In the genomic region with DNA sequence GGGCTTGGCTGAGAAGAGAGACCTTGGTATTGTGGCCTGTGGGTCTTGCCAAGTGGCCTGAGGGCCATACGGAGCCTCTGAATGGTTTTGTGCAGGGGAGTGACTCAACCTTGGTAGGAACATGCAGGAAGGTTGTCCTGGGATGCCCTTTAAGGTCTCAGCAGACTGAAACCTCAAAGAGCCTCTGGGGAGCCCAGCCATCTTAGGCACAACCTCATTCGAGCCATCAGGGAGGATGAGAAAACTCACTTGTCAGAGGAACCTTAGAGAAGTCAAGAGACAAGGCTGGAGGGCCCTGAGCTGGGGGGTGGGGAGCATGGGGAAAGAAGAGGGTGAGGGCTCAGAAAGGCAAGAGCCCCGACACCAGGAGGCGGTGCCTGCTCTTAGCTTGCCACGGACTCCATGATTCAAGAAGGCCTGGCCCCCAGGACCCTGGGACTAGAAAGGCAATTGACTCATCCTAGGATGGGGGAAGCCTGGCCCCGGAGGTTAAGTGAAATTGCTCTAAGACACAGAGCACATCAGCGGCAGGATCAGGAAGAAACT, we compare ENCODE assay signal across 8 cellular contexts. TPM values are rescaled to one million over a fixed set of nuclear protein-coding genes. Genes with fewer than 3 reads are reported as not detected.
A peak's percentile ranks its signal among the peaks of the same experiment; 100 is the strongest.
DNase-seq lines count a peak whose midpoint lies in the region; ATAC-seq and TF ChIP-seq lines count a peak whose summit lies in the region.

No MANE protein-coding gene starts in this region.

- intact Hi-C loops in CD4-positive, alpha-beta memory T cell (cut with micrococcal nuclease): no loop called here
- intact Hi-C loops in prostate gland (cut with DNase I): loop anchor here (2.0 kb wide), 1 partner anchor 102 kb away; no protein-coding TSS in a partner anchor

- peaks cover 0 to 2% (median 0%) of the 10 kb centered on the region in 8 donors for H3K9me3 Mint-ChIP-seq in CD4-positive, alpha-beta memory T cell

- no peaks in the 10 kb centered on the region for H3K27me3 Mint-ChIP-seq in CD4-positive, alpha-beta memory T cell

- peaks cover 50% of the 10 kb centered on the region for H3K4me1 ChIP-seq in CD4-positive, alpha-beta memory T cell (ENCODE audit: insufficient read depth, low read length)
- H3K4me1 ChIP-seq in fibroblast of lung (ENCODE audit: control insufficient read depth, extremely low read depth, insufficient read depth, low read length) (peaks cover 10% of the 10 kb centered on the region), prostate gland (replicated peaks) (no peaks in the 10 kb centered on the region)

- CTCF ChIA-PET in CD4-positive, alpha-beta memory T cell (lab: Charles Lee; ENCODE audit: partially characterized antibody): interaction anchor here (0.6 to 1.6 kb wide), 5 partner anchors 10 to 53 kb away, joined by 3 to 6 read pairs (median 5); no protein-coding TSS in a partner anchor

- no peaks in the 10 kb centered on the region for H3K36me3 ChIP-seq in CD4-positive, alpha-beta memory T cell (ENCODE audit: insufficient read depth, low read length)
- H3K36me3 ChIP-seq in fibroblast of lung (ENCODE audit: control insufficient read depth, insufficient read depth, low read length) (no peaks in the 10 kb centered on the region), prostate gland (no peaks in the 10 kb centered on the region)

- H3K36me3 Mint-ChIP-seq in CD4-positive, alpha-beta memory T cell: peaks cover 0 to 7% of the 10 kb centered on the region in 2 donors

- peak overlapping the region; percentile 81 to 92 (median 86) for H3K4me3 Mint-ChIP-seq in CD4-positive, alpha-beta memory T cell

- no peak overlapping the region for H3K9ac ChIP-seq in fibroblast of lung (ENCODE audit: insufficient read depth, low read length)

- POLR2A ChIA-PET in CD4-positive, alpha-beta memory T cell (lab: Charles Lee; ENCODE audit: partially characterized antibody): interaction anchor here (0.9 to 1.9 kb wide), 7 partner anchors 9 to 102 kb away, joined by 3 to 7 read pairs (median 4); a partner anchor contains a TSS

- peak in 1 of 5 donors; percentile 57 for DNase-seq in CD4-positive, alpha-beta memory T cell
- peak; percentile 30 for DNase-seq in activated CD4-positive, alpha-beta T cell treated with anti-CD3 and anti-CD28 coated beads, Interleukin-2, amount 50 U/mL, for 1 hour
- DNase-seq in fibroblast of lung (ENCODE audit: low read depth in 2 of 2): peak; percentile 56 to 71
- no peak for DNase-seq in prostate gland (ENCODE audit: low spot score)
- DNase-seq in medulla oblongata (ENCODE audit: extremely low spot score): no peak
- no peak for DNase-seq in SK-N-DZ (ENCODE audit: low spot score)

- TF ChIP-seq CTCF in fibroblast of lung (conservative IDR thresholded peaks at IDR 0.05 in 1 of 2, IDR thresholded peaks at IDR 0.05 in 1 of 2; ENCODE audit: low read depth in 1 of 2, low read length in 2 of 2): no peak
- TF ChIP-seq CTCF in prostate gland (IDR thresholded peaks at IDR 0.05): no peak

- peak overlapping the region; percentile 95 to 99 (median 98) for H3K27ac Mint-ChIP-seq in CD4-positive, alpha-beta memory T cell

- peak overlapping the region; percentile 82 for H3K27ac ChIP-seq in CD4-positive, alpha-beta memory T cell (ENCODE audit: low read depth, low read length)
- H3K27ac ChIP-seq in fibroblast of lung (ENCODE audit: insufficient read depth, low read length) (peak overlapping the region; percentile 69), prostate gland (peak overlapping the region; percentile 84 to 88)

- no peak overlapping the region for H2AFZ ChIP-seq in fibroblast of lung (ENCODE audit: low read length)

- no peaks in the 10 kb centered on the region for H3K27me3 ChIP-seq in CD4-positive, alpha-beta memory T cell (ENCODE audit: insufficient read depth, low read length)
- no peaks in the 10 kb centered on the region for H3K27me3 ChIP-seq in fibroblast of lung (ENCODE audit: control insufficient read depth, insufficient read depth, low read length)
- no peaks in the 10 kb centered on the region for H3K27me3 ChIP-seq in prostate gland (replicated peaks; ENCODE audit: insufficient read depth)

- H3K79me2 ChIP-seq in fibroblast of lung (ENCODE audit: control insufficient read depth, insufficient read depth, low read length): no peaks in the 10 kb centered on the region

- ATAC-seq in GM19351 (IDR thresholded peaks at IDR 0.05; ENCODE audit: unreplicated experiment): peak; percentile 2
- peak; percentile 25 for ATAC-seq in HG03378 (IDR thresholded peaks at IDR 0.05; ENCODE audit: unreplicated experiment)

- peak overlapping the region in 1 of 2 donors; percentile 57 for H3K4me3 ChIP-seq in CD4-positive, alpha-beta memory T cell (ENCODE audit: low read length in 2 of 2)
- H3K4me3 ChIP-seq in fibroblast of lung (replicated peaks in 1 of 4; ENCODE audit: control extremely low read depth in 1 of 4, insufficient read depth in 1 of 4, low read depth in 3 of 4, low read length in 4 of 4): peak overlapping the region in 1 of 4 experiments; percentile 12
- H3K4me3 ChIP-seq in prostate gland: no peak overlapping the region

- H4K20me1 ChIP-seq in fibroblast of lung (ENCODE audit: control insufficient read depth, extremely low read depth, insufficient read depth, low read length): no peaks in the 10 kb centered on the region

- no peaks in the 10 kb centered on the region for H3K9me3 ChIP-seq in CD4-positive, alpha-beta memory T cell (ENCODE audit: control insufficient read depth in 1 of 2, low read length in 2 of 2)
- no peaks in the 10 kb centered on the region for H3K9me3 ChIP-seq in fibroblast of lung (ENCODE audit: control insufficient read depth, insufficient read depth, low read depth, low read length)
- H3K9me3 ChIP-seq in prostate gland: no peaks in the 10 kb centered on the region

- WGBS in prostate gland: 55% methylated on average over 7 of the region's 7 CpGs

- H3K4me1 Mint-ChIP-seq in CD4-positive, alpha-beta memory T cell: peaks cover 41 to 54% (median 47%) of the 10 kb centered on the region in 4 donors

- no peak for TF ChIP-seq POLR2A in prostate gland (IDR thresholded peaks at IDR 0.05)

- H3K4me2 ChIP-seq in fibroblast of lung (ENCODE audit: extremely low read depth, insufficient read depth, low read length): no peak overlapping the region

RNA-seq across cellular contexts. Expression of a gene that starts 13.0 kb away (rescaled TPM):
- total RNA-seq in CD4-positive, alpha-beta memory T cell: 10 to 100 TPM; 23.0 to 24.9 TPM
- 100 to 1,000 TPM in 1 of 2 donors, 10 to 100 TPM in 1; 61.6 to 139 TPM for polyA plus RNA-seq in CD4-positive, alpha-beta memory T cell
- total RNA-seq in fibroblast of lung (64.7 and 68.4 TPM in 2 replicates), prostate gland (100 to 1,000 TPM in 1 of 2 donors, 10 to 100 TPM in 1; 40.4 to 274 TPM)
- 14.9 and 43.7 TPM in 2 replicates for polyA plus RNA-seq in fibroblast of lung
- 47.0 and 126 TPM in 2 replicates for polyA plus RNA-seq in fibroblast of lung (2012)
- 5.5 and 11.9 TPM in 2 replicates for polyA minus RNA-seq in fibroblast of lung (ENCODE audit: low replicate concordance)
- polyA plus RNA-seq in SK-N-DZ (2014; cell fraction: cytosol; rRNA removed): 1.6 and 4.4 TPM in 2 replicates
- polyA plus RNA-seq in SK-N-DZ (2014; cell fraction: nucleus; rRNA removed): 0.45 TPM in 1 of 2 replicates, not detected in the other

RNA-seq across cellular contexts. Expression of a gene that starts 24.0 kb away (rescaled TPM):
- 1 to 10 TPM; 2.7 to 2.9 TPM for total RNA-seq in CD4-positive, alpha-beta memory T cell
- under 1 TPM; 0.12 to 0.15 TPM for polyA plus RNA-seq in CD4-positive, alpha-beta memory T cell
- under 0.01 TPM in 1 of 2 replicates, not detected in the other for total RNA-seq in fibroblast of lung
- not detected in 2 replicates for polyA plus RNA-seq in fibroblast of lung
- polyA plus RNA-seq in fibroblast of lung (2012): not detected in 2 replicates
- not detected in 2 replicates for polyA minus RNA-seq in fibroblast of lung (ENCODE audit: low replicate concordance)
- total RNA-seq in prostate gland: 10 to 100 TPM in 1 of 2 donors, 1 to 10 TPM in 1; 4.0 to 10.8 TPM
- polyA plus RNA-seq in SK-N-DZ (2014; cell fraction: cytosol; rRNA removed): not detected in 2 replicates
- polyA plus RNA-seq in SK-N-DZ (2014; cell fraction: nucleus; rRNA removed): not detected in 2 replicates

RNA-seq across cellular contexts. Expression of a gene that starts 55.1 kb away (rescaled TPM):
- 10 to 100 TPM; 18.4 to 19.2 TPM for total RNA-seq in CD4-positive, alpha-beta memory T cell
- polyA plus RNA-seq in CD4-positive, alpha-beta memory T cell: 1 to 10 TPM in 1 of 2 donors, under 1 TPM in 1; 0.02 to 1.7 TPM
- 5.1 and 6.9 TPM in 2 replicates for total RNA-seq in fibroblast of lung
- polyA plus RNA-seq in fibroblast of lung: 3.1 and 4.2 TPM in 2 replicates
- polyA plus RNA-seq in fibroblast of lung (2012): 12.4 and 22.9 TPM in 2 replicates
- 17.7 and 33.1 TPM in 2 replicates for polyA minus RNA-seq in fibroblast of lung (ENCODE audit: low replicate concordance)
- 10 to 100 TPM; 27.1 to 83.7 TPM for total RNA-seq in prostate gland
- polyA plus RNA-seq in SK-N-DZ (2014; cell fraction: cytosol; rRNA removed): 1.5 and 3.5 TPM in 2 replicates
- 3.2 and 3.8 TPM in 2 replicates for polyA plus RNA-seq in SK-N-DZ (2014; cell fraction: nucleus; rRNA removed)

Comparison
In these comparisons a context has a peak if more than half of its experiments do, and no peak if none do; other contexts are left out.
1. DNase-seq: peak in activated CD4-positive, alpha-beta T cell treated with anti-CD3 and anti-CD28 coated beads, Interleukin-2, amount 50 U/mL, for 1 hour (single experiment) and fibroblast of lung (2 of 2); none in prostate gland (single experiment), medulla oblongata (single experiment) and SK-N-DZ (single experiment).
2. Peak in every context shown above with its lines, with median percentiles within 50 percentile points of each other: H3K27ac ChIP-seq.